ENCODE assay signal across 11 cellular contexts in the genomic region with DNA sequence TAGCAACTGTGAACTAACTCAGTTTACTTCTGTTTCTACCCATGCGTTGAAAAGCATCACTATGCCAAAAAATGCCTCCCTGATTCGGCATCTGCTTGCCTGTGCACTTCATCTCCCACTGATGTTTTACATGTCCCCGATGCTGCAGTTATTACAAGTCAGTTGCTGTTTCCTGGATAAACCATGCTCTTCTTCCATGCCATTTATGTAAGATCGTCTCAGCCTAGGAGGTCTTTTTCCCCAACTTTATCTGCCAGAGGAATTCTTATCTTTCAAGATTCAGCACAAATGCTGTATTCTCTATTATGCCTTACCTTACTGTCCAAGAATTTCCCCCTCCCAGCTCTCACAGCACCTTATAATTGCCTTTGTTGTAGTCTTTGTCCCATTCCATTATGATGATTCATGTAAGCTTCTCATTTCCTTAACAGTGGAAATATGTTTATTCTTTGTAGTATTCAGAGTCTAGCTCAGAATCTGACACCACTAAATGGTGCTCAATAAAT. TPM values are rescaled to one million over a fixed set of nuclear protein-coding genes. Genes with fewer than 3 reads are reported as not detected.
A peak's percentile ranks its signal among the peaks of the same experiment; 100 is the strongest.
DNase-seq lines count a peak whose midpoint lies in the region; ATAC-seq and TF ChIP-seq lines count a peak whose summit lies in the region.
"Had no signal": no experiment of that assay in that cellular context is flagged by ENCODE, and none has a peak within 500 bp of the region (broad histone marks: within the 10 kb centered on the region; RNA-seq: fewer than 3 reads in every experiment).

No MANE protein-coding gene starts in this region.

- DNase-seq in Ammon's horn (ENCODE audit: low spot score) (peak; percentile 55), HPDE6-E6E7 (ENCODE audit: extremely low spot score) (peak; percentile 25), body of pancreas (no peak), lower leg skin (ENCODE audit: low spot score in 2 of 2) (no peak), ecto neural progenitor cell (ENCODE audit: low spot score) (no peak), RPMI8226 (no peak)
- DNase-seq: DND-41 had no signal

- no peaks in the 10 kb centered on the region for H3K9me3 ChIP-seq in body of pancreas

- H3K4me3 ChIP-seq in body of pancreas (no peak overlapping the region), lower leg skin (ENCODE audit: low read depth, poor library complexity, severe bottlenecking) (no peak overlapping the region)

- H3K4me1 ChIP-seq in body of pancreas, result no peaks in the 10 kb centered on the region
- H3K4me1 ChIP-seq: parathyroid adenoma had no signal

- ATAC-seq in body of pancreas, result peak; percentile 56
- no peak for ATAC-seq in HG03457 (IDR thresholded peaks at IDR 0.05; ENCODE audit: unreplicated experiment)
- ATAC-seq: stimulated activated memory B cell treated with anti-CD40 and anti-IgM and Interleukin-4, amounts not matched to agents 10 μg/mL and 1 μg/mL and 100 μg/mL, for 72 hours had no signal

- intact Hi-C loops in body of pancreas (cut with DNase I), result no loop called here
- intact Hi-C loops in lower leg skin (cut with DNase I; ENCODE audit: low total_unique reads), result no loop called here

- WGBS in body of pancreas, 2 donors, result 69 to 90% methylated on average over 4 of the region's 4 CpGs
- WGBS in lower leg skin, 2 donors, result 78 to 88% methylated on average over 4 of the region's 4 CpGs

- no peak for TF ChIP-seq CTCF in body of pancreas (IDR thresholded peaks at IDR 0.05)
- TF ChIP-seq CTCF in lower leg skin (IDR thresholded peaks at IDR 0.05), result no peak

- H3K27me3 ChIP-seq in body of pancreas, result no peaks in the 10 kb centered on the region
- no peaks in the 10 kb centered on the region for H3K27me3 ChIP-seq in layer of hippocampus (ENCODE audit: control insufficient read depth, insufficient read depth, low read length)

- TF ChIP-seq POLR2A in body of pancreas (IDR thresholded peaks at IDR 0.05), result no peak
- TF ChIP-seq POLR2A in lower leg skin (IDR thresholded peaks at IDR 0.05), result no peak

- no peaks in the 10 kb centered on the region for H3K36me3 ChIP-seq in body of pancreas (replicated peaks in 1 of 2; ENCODE audit: insufficient read depth in 1 of 2, low read depth in 2 of 2)

- H3K27ac ChIP-seq in body of pancreas (no peak overlapping the region), layer of hippocampus (ENCODE audit: low read depth, low read length) (peak overlapping the region; percentile 27)
- H3K27ac ChIP-seq: parathyroid adenoma had no signal

RNA-seq across cellular contexts. Expression of a gene that starts 30.0 kb away (rescaled TPM):
- total RNA-seq in body of pancreas, result 10 to 100 TPM in 1 of 2 donors, 1 to 10 TPM in 1; 9.6 to 18.2 TPM
- 10 to 100 TPM in 1 of 4 donors, 1 to 10 TPM in 3; 4.4 to 12.3 (median 5.7) TPM for total RNA-seq in lower leg skin

Comparison
In these comparisons a context has a peak if more than half of its experiments do, and no peak if none do; other contexts are left out.
1. DNase-seq: peak in Ammon's horn (single experiment) and HPDE6-E6E7 (single experiment); none in body of pancreas (0 of 4), lower leg skin (0 of 2), ecto neural progenitor cell (single experiment) and RPMI8226 (single experiment).